1 cellular context compared by ENCODE assay signal in genomic region chr15:63535689-63536088, GRCh38.
A peak's percentile ranks its signal among the peaks of the same experiment; 100 is the strongest.
TF ChIP-seq lines count a peak whose summit lies in the region.

No MANE protein-coding gene starts in this region.

TF ChIP-seq in HEK293, 187 proteins besides CTCF, POLR2A, EP300 and RAD21:
- TF ChIP-seq ZNF2 (tag by site-specific recombination; IDR thresholded peaks at IDR 0.05) (peak; percentile 77; the same call in 1 of the 2 replicates), ZNF704 (tag by site-specific recombination; IDR thresholded peaks at IDR 0.05) (no peak), BCL6B (tag by site-specific recombination; IDR thresholded peaks at IDR 0.05) (peak; percentile 69; the same call in 1 of the 2 replicates)
